Comparison of ENCODE assay signal across 25 cellular contexts in the genomic region with DNA sequence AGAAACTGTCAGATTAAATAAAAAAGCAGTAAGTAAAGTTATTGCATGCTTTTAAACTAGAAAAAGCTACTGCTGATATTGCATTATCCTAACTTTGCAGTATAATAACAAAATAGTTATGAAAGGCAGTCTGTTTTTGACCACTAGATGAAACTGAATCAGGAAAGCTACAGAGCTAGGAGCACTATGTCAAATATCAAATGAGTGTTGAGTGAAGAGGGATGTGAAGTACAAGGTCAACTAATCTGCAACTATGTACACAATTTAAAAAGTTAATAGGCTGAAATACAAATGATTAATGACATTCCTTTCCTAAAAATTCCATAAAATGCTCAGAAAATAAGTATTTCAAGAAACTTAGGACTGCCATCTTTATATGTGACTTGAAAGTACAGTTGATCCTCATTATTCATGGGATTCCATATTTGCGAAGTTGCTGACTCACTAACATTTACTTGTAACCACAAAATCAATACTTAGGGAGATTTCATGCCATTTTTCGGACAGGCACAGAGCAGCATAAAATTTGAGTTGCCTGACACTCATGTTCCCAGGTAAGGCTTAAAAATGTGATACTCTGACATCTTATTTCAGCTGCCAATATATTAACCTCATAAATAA.
"Had no signal": no experiment of that assay in that cellular context is flagged by ENCODE, and none has a peak within 500 bp of the region (broad histone marks: within the 10 kb centered on the region; RNA-seq: fewer than 3 reads in every experiment).

No MANE protein-coding gene starts in this region.

- DNase-seq: activated CD4-positive, alpha-beta T cell treated with anti-CD3 and anti-CD28 coated beads, Interleukin-2, amount 10 ng/mL, durations not matched to agents 7 days and 5 days; activated CD8-positive, alpha-beta T cell treated with anti-CD3 and anti-CD28 coated beads, Interleukin-2, amount 10 ng/mL, durations not matched to agents 7 days and 5 days; activated naive CD4-positive, alpha-beta T cell treated with anti-CD3 and anti-CD28 coated beads for 36 hours; activated T-cell treated with anti-CD3 and anti-CD28 coated beads, Interleukin-2, amount 50 U/mL, for 24 hours; aorta; brain microvascular endothelial cell; colonic mucosa; erythroblast; foreskin melanocyte; glutamatergic neuron; hippocampal formation; left ventricle myocardium superior; mucosa of descending colon; naive B cell; stimulated activated naive CD8-positive, alpha-beta T cell treated with anti-CD3 and anti-CD28 coated beads, Interleukin-15, amount 100 ng/mL, for 72 hours; trophoblast cell had no signal

- H3K27me3 Mint-ChIP-seq: activated CD4-positive, alpha-beta T cell treated with anti-CD3 and anti-CD28 coated beads, Interleukin-2, amount 10 ng/mL, durations not matched to agents 7 days and 5 days; activated T-cell treated with anti-CD3 and anti-CD28 coated beads, Interleukin-2, amount 50 U/mL, for 24 hours; central memory CD8-positive, alpha-beta T cell; memory B cell; naive B cell; stimulated activated naive CD8-positive, alpha-beta T cell treated with anti-CD3 and anti-CD28 coated beads, Interleukin-15, amount 100 ng/mL, for 72 hours had no signal

- H3K9me3 Mint-ChIP-seq: activated CD4-positive, alpha-beta T cell treated with anti-CD3 and anti-CD28 coated beads, Interleukin-2, amount 10 ng/mL, durations not matched to agents 7 days and 5 days; activated naive CD4-positive, alpha-beta T cell treated with anti-CD3 and anti-CD28 coated beads for 36 hours; activated T-cell treated with anti-CD3 and anti-CD28 coated beads, Interleukin-2, amount 50 U/mL, for 24 hours; central memory CD8-positive, alpha-beta T cell; memory B cell; naive B cell; neural crest cell; stimulated activated naive CD8-positive, alpha-beta T cell treated with anti-CD3 and anti-CD28 coated beads, Interleukin-15, amount 100 ng/mL, for 72 hours had no signal

- ATAC-seq: activated CD4-positive, CD25-positive, alpha-beta regulatory T cell treated with anti-CD3 and anti-CD28 coated beads, Interleukin-2, amount 50 U/mL, for 24 hours; activated CD8-positive, alpha-beta T cell treated with anti-CD3 and anti-CD28 coated beads, Interleukin-2, amount 10 ng/mL, durations not matched to agents 7 days and 5 days; left ventricle myocardium superior; mucosa of descending colon; stimulated activated naive CD8-positive, alpha-beta T cell treated with anti-CD3 and anti-CD28 coated beads, Interleukin-15, amount 100 ng/mL, for 72 hours had no signal

- H3K4me3 ChIP-seq: colonic mucosa, mucosa of descending colon, prostate gland, right atrium auricular region, skin epidermis, suprapubic skin, vagina had no signal

- H3K27me3 ChIP-seq: brain microvascular endothelial cell, colonic mucosa, right atrium auricular region, suprapubic skin, vagina had no signal

- H3K9me3 ChIP-seq: colonic mucosa, mucosa of descending colon, prostate gland, right atrium auricular region, suprapubic skin, vagina had no signal

- H3K4me1 ChIP-seq: colonic mucosa, prostate gland, right atrium auricular region had no signal

- H3K27ac ChIP-seq: brain microvascular endothelial cell, colonic mucosa, prostate gland, right atrium auricular region, skin epidermis, suprapubic skin, vagina had no signal

- H3K36me3 ChIP-seq: colonic mucosa, prostate gland, right atrium auricular region, suprapubic skin had no signal

- H3K27ac Mint-ChIP-seq: activated CD4-positive, alpha-beta T cell treated with anti-CD3 and anti-CD28 coated beads, Interleukin-2, amount 10 ng/mL, durations not matched to agents 7 days and 5 days; activated CD8-positive, alpha-beta T cell treated with anti-CD3 and anti-CD28 coated beads, Interleukin-2, amount 10 ng/mL, durations not matched to agents 7 days and 5 days; activated naive CD4-positive, alpha-beta T cell treated with anti-CD3 and anti-CD28 coated beads for 36 hours; activated T-cell treated with anti-CD3 and anti-CD28 coated beads, Interleukin-2, amount 50 U/mL, for 24 hours; memory B cell; naive B cell; stimulated activated naive CD8-positive, alpha-beta T cell treated with anti-CD3 and anti-CD28 coated beads, Interleukin-15, amount 100 ng/mL, for 72 hours had no signal

- H3K4me3 Mint-ChIP-seq: activated CD4-positive, alpha-beta T cell treated with anti-CD3 and anti-CD28 coated beads, Interleukin-2, amount 10 ng/mL, durations not matched to agents 7 days and 5 days; activated CD8-positive, alpha-beta T cell treated with anti-CD3 and anti-CD28 coated beads, Interleukin-2, amount 10 ng/mL, durations not matched to agents 7 days and 5 days; activated naive CD4-positive, alpha-beta T cell treated with anti-CD3 and anti-CD28 coated beads for 36 hours; activated T-cell treated with anti-CD3 and anti-CD28 coated beads, Interleukin-2, amount 50 U/mL, for 24 hours; central memory CD8-positive, alpha-beta T cell; memory B cell; naive B cell; neural crest cell; stimulated activated naive CD8-positive, alpha-beta T cell treated with anti-CD3 and anti-CD28 coated beads, Interleukin-15, amount 100 ng/mL, for 72 hours had no signal
